23 cellular contexts compared by ENCODE assay signal in genomic region chr13:36788276-36788675, GRCh38. TPM values are rescaled to one million over a fixed set of nuclear protein-coding genes. Genes with fewer than 3 reads are reported as not detected.
DNase-seq lines count a peak whose midpoint lies in the region; TF ChIP-seq lines count a peak whose summit lies in the region.
"Had no signal": no experiment of that assay in that cellular context is flagged by ENCODE, and none has a peak within 500 bp of the region (broad histone marks: within the 10 kb centered on the region; RNA-seq: fewer than 3 reads in every experiment).

No MANE protein-coding gene starts in this region.

- no peak overlapping the region for H3K4me3 ChIP-seq in MG63
- H3K4me3 ChIP-seq in esophagus muscularis mucosa: no peak overlapping the region
- no peak overlapping the region for H3K4me3 ChIP-seq in osteoblast (ENCODE audit: insufficient read depth, low read length)
- H3K4me3 ChIP-seq: sigmoid colon, transverse colon had no signal

- no peak for TF ChIP-seq POLR2A in esophagus muscularis mucosa (IDR thresholded peaks at IDR 0.05; ENCODE audit: low read depth)

- no peaks in the 10 kb centered on the region for H3K79me2 ChIP-seq in osteoblast (ENCODE audit: insufficient read depth, low read length)
- H3K79me2 ChIP-seq: parathyroid adenoma had no signal

- H4K20me1 ChIP-seq in osteoblast (ENCODE audit: insufficient read depth, low read length): no peaks in the 10 kb centered on the region

- peak overlapping the region; percentile 15 for H3K4me2 ChIP-seq in osteoblast (ENCODE audit: insufficient read depth, low read length)

- no peak overlapping the region for H2AFZ ChIP-seq in osteoblast (ENCODE audit: low read length)
- H2AFZ ChIP-seq: parathyroid adenoma had no signal

- WGBS in esophagus muscularis mucosa: 86% methylated on average over 4 of the region's 4 CpGs

- H3K4me1 ChIP-seq in esophagus muscularis mucosa (no peaks in the 10 kb centered on the region), osteoblast (ENCODE audit: insufficient read depth, low read length) (peaks cover 6% of the 10 kb centered on the region)
- H3K4me1 ChIP-seq: parathyroid adenoma, sigmoid colon, transverse colon had no signal

- H3K27ac ChIP-seq in esophagus muscularis mucosa (replicated peaks in 1 of 4) (no peak overlapping the region), osteoblast (ENCODE audit: low read depth, low read length) (no peak overlapping the region)
- H3K27ac ChIP-seq: parathyroid adenoma, sigmoid colon, transverse colon had no signal

- TF ChIP-seq CTCF in esophagus muscularis mucosa (IDR thresholded peaks at IDR 0.05): no peak
- no peak for TF ChIP-seq CTCF in osteoblast (IDR thresholded peaks at IDR 0.05; ENCODE audit: extremely low read depth, low read depth, low read length)
- TF ChIP-seq CTCF in GM20000 (IDR thresholded peaks at IDR 0.05; ENCODE audit: extremely low read depth, missing control alignments): no peak

- DNase-seq in ELR (ENCODE audit: low read depth) (peak; percentile 36), MG63 (peak; percentile 44), esophagus muscularis mucosa (ENCODE audit: extremely low spot score) (peak; percentile 19), osteoblast (ENCODE audit: insufficient read length, low spot score, missing footprints) (no peak), DMS79 treated with DMSO at 0.1 percent for 48 hours (lab: John Stamatoyannopoulos, UW) (no peak), foreskin melanocyte (no peak), posterior vena cava (ENCODE audit: low spot score) (no peak), GM20000 (ENCODE audit: low spot score) (no peak)
- DNase-seq: activated CD4-positive, alpha-beta T cell treated with anti-CD3 and anti-CD28 coated beads, Interleukin-2, amount 10 ng/mL, durations not matched to agents 24 days and 14 days; activated naive CD8-positive, alpha-beta T cell treated with anti-CD3 and anti-CD28 coated beads, Interleukin-2, amount 10 ng/mL, durations not matched to agents 7 days and 5 days; AML-193; cortex of kidney; DND-41; mesendoderm; naive B cell; NCI-H1417 treated with DMSO at 0.1 percent for 48 hours; NCI-H2171 treated with DMSO at 0.1 percent for 48 hours; NCI-H526 treated with DMSO at 0.1 percent for 48 hours; sigmoid colon; stimulated activated naive CD8-positive, alpha-beta T cell treated with anti-CD3 and anti-CD28 coated beads, Interleukin-15, Interleukin-2, amounts not matched to agents 100 U/mL and 50 U/mL, for 24 hours; T-cell; transverse colon had no signal

- no peak for TF ChIP-seq EP300 in esophagus muscularis mucosa (IDR thresholded peaks at IDR 0.05)

- H3K36me3 ChIP-seq in MG63 (no peaks in the 10 kb centered on the region), esophagus muscularis mucosa (no peaks in the 10 kb centered on the region), osteoblast (ENCODE audit: insufficient read depth, low read length) (no peaks in the 10 kb centered on the region)
- H3K36me3 ChIP-seq: sigmoid colon, transverse colon had no signal

- H3K9me3 ChIP-seq in MG63: no peaks in the 10 kb centered on the region
- H3K9me3 ChIP-seq in esophagus muscularis mucosa: no peaks in the 10 kb centered on the region
- H3K9me3 ChIP-seq in osteoblast (ENCODE audit: low read depth, low read length): no peaks in the 10 kb centered on the region
- H3K9me3 ChIP-seq: sigmoid colon, transverse colon had no signal

- H3K27me3 ChIP-seq in MG63 (no peaks in the 10 kb centered on the region), esophagus muscularis mucosa (no peaks in the 10 kb centered on the region), osteoblast (ENCODE audit: insufficient read depth, low read length) (peaks cover 6% of the 10 kb centered on the region)
- H3K27me3 ChIP-seq: sigmoid colon, transverse colon had no signal

- intact Hi-C loops in esophagus muscularis mucosa (cut with DNase I) (no loop called here), posterior vena cava (cut with DNase I) (no loop called here)

RNA-seq across cellular contexts. Expression of gene RFXAP, which starts 30.7 kb away (rescaled TPM):
- total RNA-seq in MG63 (2014; rRNA removed; shearing (Covaris generic); ENCODE audit: low replicate concordance): 4.0 and 10.5 TPM in 2 replicates
- total RNA-seq in esophagus muscularis mucosa: 1 to 10 TPM; 3.3 to 4.6 (median 4.2) TPM
- 2.9 and 3.8 TPM in 2 replicates for total RNA-seq in osteoblast
- total RNA-seq in posterior vena cava: 1 to 10 TPM; 6.8 to 7.2 TPM

Comparison
In these comparisons a context has a peak if more than half of its experiments do, and no peak if none do; other contexts are left out.
1. DNase-seq: peak in ELR (single experiment), MG63 (single experiment) and esophagus muscularis mucosa (single experiment); none in osteoblast (single experiment), DMS79 treated with DMSO at 0.1 percent for 48 hours (single experiment), foreskin melanocyte (single experiment), posterior vena cava (single experiment) and GM20000 (single experiment).